ENCODE assay signal across 8 cellular contexts in the genomic region with DNA sequence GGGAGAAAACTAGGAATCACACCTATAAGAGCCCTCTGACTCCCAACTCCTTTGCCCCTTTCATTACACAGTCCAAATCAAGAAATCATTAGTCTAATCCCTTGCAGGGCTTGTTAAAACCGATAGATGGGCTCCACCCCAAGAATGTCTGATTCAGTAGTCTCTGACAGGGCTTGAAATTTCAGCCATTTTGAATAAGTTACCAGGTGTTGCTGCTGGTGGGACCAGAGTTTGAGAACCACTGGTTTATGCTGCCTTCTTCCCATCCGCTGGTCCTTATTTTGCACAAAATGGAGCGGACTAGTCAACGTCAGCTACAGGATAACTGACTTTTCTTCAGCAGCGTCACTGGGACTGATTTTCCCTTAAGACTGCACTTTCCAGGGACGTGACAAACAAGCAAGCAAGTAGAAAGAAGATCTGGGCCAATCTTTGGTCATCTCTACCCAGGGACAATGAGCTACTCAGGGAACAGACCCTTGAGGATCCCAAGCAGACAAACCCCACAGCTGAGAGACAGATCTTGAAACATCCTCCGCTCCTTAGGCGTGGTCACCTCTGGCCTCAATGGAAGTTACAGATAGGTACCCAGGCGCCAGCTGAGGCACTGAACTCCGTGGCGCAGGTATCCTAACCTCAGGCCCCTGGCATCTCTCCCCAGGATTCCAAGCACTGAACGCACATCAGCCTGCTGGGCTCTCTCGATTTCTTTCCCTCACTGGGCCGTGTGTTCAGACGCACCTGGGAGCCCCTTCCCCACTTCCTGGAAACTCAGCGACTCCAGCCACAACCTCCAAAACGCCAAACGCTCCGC. TPM values are rescaled to one million over a fixed set of nuclear protein-coding genes. Genes with fewer than 3 reads are reported as not detected.
DNase-seq lines count a peak whose midpoint lies in the region; TF ChIP-seq lines count a peak whose summit lies in the region.

No MANE protein-coding gene starts in this region.

- TF ChIP-seq EP300 in esophagus muscularis mucosa (IDR thresholded peaks at IDR 0.05): no peak

- H3K36me3 ChIP-seq in Peyer's patch (no peaks in the 10 kb centered on the region), esophagus muscularis mucosa (peaks cover 0 to 19% (median 6%) of the 10 kb centered on the region in 4 donors), prostate gland (no peaks in the 10 kb centered on the region)

- H3K27ac ChIP-seq in Peyer's patch (peak overlapping the region; percentile 91 to 95 (median 94)), esophagus muscularis mucosa (replicated peaks in 1 of 4) (peak overlapping the region; percentile 93 to 99 (median 96)), prostate gland (peak overlapping the region; percentile 92 to 97)

- no peaks in the 10 kb centered on the region for H3K9me3 ChIP-seq in Peyer's patch
- H3K9me3 ChIP-seq in esophagus muscularis mucosa: no peaks in the 10 kb centered on the region
- no peaks in the 10 kb centered on the region for H3K9me3 ChIP-seq in prostate gland

- TF ChIP-seq POLR2A in Peyer's patch (IDR thresholded peaks at IDR 0.05): no peak
- no peak for TF ChIP-seq POLR2A in esophagus muscularis mucosa (IDR thresholded peaks at IDR 0.05; ENCODE audit: low read depth)
- TF ChIP-seq POLR2A in prostate gland (IDR thresholded peaks at IDR 0.05): no peak

- intact Hi-C loops in esophagus muscularis mucosa (cut with DNase I): loop anchor here (2.0 kb wide), 1 partner anchor 43 kb away; no protein-coding TSS in a partner anchor
- intact Hi-C loops in prostate gland (cut with DNase I): loop anchor here (2.0 kb wide), 2 partner anchors 13 to 45 kb away; no protein-coding TSS in a partner anchor

- 15% methylated on average over 17 of the region's 19 CpGs for WGBS in esophagus muscularis mucosa
- 14% methylated on average over 19 of the region's 19 CpGs for WGBS in prostate gland

- H3K27me3 ChIP-seq in Peyer's patch (no peaks in the 10 kb centered on the region), esophagus muscularis mucosa (no peaks in the 10 kb centered on the region), prostate gland (replicated peaks; ENCODE audit: insufficient read depth) (no peaks in the 10 kb centered on the region)

- TF ChIP-seq CTCF in Peyer's patch (IDR thresholded peaks at IDR 0.05) (no peak), esophagus muscularis mucosa (IDR thresholded peaks at IDR 0.05) (no peak), prostate gland (IDR thresholded peaks at IDR 0.05) (no peak)

- DNase-seq in ELR (ENCODE audit: low read depth): peak; percentile 27
- no peak for DNase-seq in Peyer's patch
- no peak for DNase-seq in esophagus muscularis mucosa (ENCODE audit: extremely low spot score)
- DNase-seq in prostate gland (ENCODE audit: low spot score): no peak
- DNase-seq in SIG-M5 (lab: John Stamatoyannopoulos, UW): no peak
- no peak for DNase-seq in NCI-H82 (lab: John Stamatoyannopoulos, UW)
- no peak for DNase-seq in GM19238 (ENCODE audit: insufficient read length, low spot score)
- no peak for DNase-seq in hippocampal formation (lab: John Stamatoyannopoulos, UW)

- peaks cover 3 to 33% (median 12%) of the 10 kb centered on the region in 4 donors for H3K4me1 ChIP-seq in Peyer's patch
- H3K4me1 ChIP-seq in esophagus muscularis mucosa: peaks cover 45 to 81% (median 74%) of the 10 kb centered on the region in 4 donors
- peaks cover 14% of the 10 kb centered on the region for H3K4me1 ChIP-seq in prostate gland (replicated peaks)

- peak overlapping the region; percentile 79 to 97 (median 84) for H3K4me3 ChIP-seq in Peyer's patch
- peak overlapping the region; percentile 78 to 95 (median 85) for H3K4me3 ChIP-seq in esophagus muscularis mucosa
- H3K4me3 ChIP-seq in prostate gland: peak overlapping the region; percentile 80 to 91

RNA-seq across cellular contexts. Expression of gene KCTD10, which starts 0.9 kb away (rescaled TPM):
- total RNA-seq in Peyer's patch (10 to 100 TPM; 18.4 to 53.6 (median 28.8) TPM), esophagus muscularis mucosa (100 to 1,000 TPM in 2 of 4 donors, 10 to 100 TPM in 2; 90.7 to 115 (median 104) TPM), prostate gland (10 to 100 TPM; 37.2 to 49.8 TPM)

RNA-seq across cellular contexts. Expression of gene UBE3B, which starts 1.2 kb away (rescaled TPM):
- 10 to 100 TPM; 43.8 to 77.0 (median 57.3) TPM for total RNA-seq in Peyer's patch
- total RNA-seq in esophagus muscularis mucosa: 10 to 100 TPM; 42.4 to 59.2 (median 49.1) TPM
- 10 to 100 TPM; 57.9 to 85.8 TPM for total RNA-seq in prostate gland
